Comparison of ENCODE assay signal across 8 cellular contexts in the genomic region with DNA sequence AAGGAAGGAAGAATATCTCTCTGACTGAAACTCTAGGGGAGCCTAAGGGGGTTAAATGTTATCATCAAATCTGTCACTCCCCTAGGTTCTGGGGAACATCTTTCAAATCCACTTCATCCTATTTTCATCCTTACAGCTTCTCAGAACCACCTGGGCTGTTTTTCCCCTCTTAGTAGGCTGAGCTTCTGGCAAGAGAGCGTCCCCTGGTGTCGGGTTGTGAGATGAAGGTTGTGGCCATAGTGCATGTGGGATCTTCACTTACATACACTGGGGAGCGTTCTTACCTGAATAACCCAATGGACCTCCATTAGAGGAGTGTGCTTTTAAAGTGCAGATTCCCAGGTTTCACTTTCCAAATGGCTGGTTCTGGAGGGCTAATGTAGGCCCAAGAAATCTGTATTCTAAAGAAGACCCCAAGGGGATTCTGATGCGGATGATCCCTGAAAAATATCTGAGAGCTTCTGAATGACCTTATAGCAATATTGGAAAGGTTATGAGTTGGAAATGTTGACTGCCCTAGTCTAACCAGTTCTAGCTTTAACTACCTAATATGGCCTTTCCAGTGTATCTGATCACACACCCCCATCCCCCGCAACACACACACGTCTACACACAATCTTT.
DNase-seq lines count a peak whose midpoint lies in the region; ATAC-seq and TF ChIP-seq lines count a peak whose summit lies in the region.

No MANE protein-coding gene starts in this region.

- H3K9me3 ChIP-seq in right atrium auricular region = no peaks in the 10 kb centered on the region

- H3K4me3 Mint-ChIP-seq in CD14-positive monocyte = no peak overlapping the region

- H3K27me3 ChIP-seq in GM06990 (replicated peaks; ENCODE audit: control insufficient read depth, insufficient read depth, low read length) (no peaks in the 10 kb centered on the region), right atrium auricular region (no peaks in the 10 kb centered on the region)

- peaks cover 0 to 5% (median 1%) of the 10 kb centered on the region in 7 donors for H3K9me3 Mint-ChIP-seq in CD14-positive monocyte

- H3K4me3 ChIP-seq in GM06990 (replicated peaks; ENCODE audit: low read depth, low read length) = no peak overlapping the region
- H3K4me3 ChIP-seq in right atrium auricular region = no peak overlapping the region

- H3K27ac ChIP-seq in right atrium auricular region = no peak overlapping the region

- H3K27ac Mint-ChIP-seq in CD14-positive monocyte = no peak overlapping the region

- H3K36me3 Mint-ChIP-seq in CD14-positive monocyte = no peaks in the 10 kb centered on the region

- no peak for DNase-seq in GM06990 (ENCODE audit: extremely low read depth, insufficient read length)
- DNase-seq in NCI-H526 treated with DMSO at 0.1 percent for 48 hours (lab: John Stamatoyannopoulos, UW) = peak; percentile 49
- peak; percentile 31 for DNase-seq in activated T-cell treated with anti-CD3 and anti-CD28 coated beads for 4 hours
- no peak for DNase-seq in right atrium auricular region (ENCODE audit: low spot score)
- peak; percentile 62 to 65 for DNase-seq in stimulated activated CD4-positive, alpha-beta T cell treated with anti-CD3 and anti-CD28 coated beads, Interleukin-4, amount 100 ng/mL, for 48 hours (ENCODE audit: low read depth in 2 of 2)
- DNase-seq in occipital lobe (lab: John Stamatoyannopoulos, UW) = no peak
- no peak for DNase-seq in CD14-positive monocyte (ENCODE audit: low spot score)

- H3K27me3 Mint-ChIP-seq in CD14-positive monocyte (ENCODE audit: low read depth in 3 of 3) = peaks cover 0 to 2% (median 0%) of the 10 kb centered on the region in 3 donors

- H3K36me3 ChIP-seq in GM06990 (ENCODE audit: control insufficient read depth, insufficient read depth, low read length) (no peaks in the 10 kb centered on the region), right atrium auricular region (no peaks in the 10 kb centered on the region)

- H3K4me1 Mint-ChIP-seq in CD14-positive monocyte = no peaks in the 10 kb centered on the region

- peak; percentile 66 for TF ChIP-seq CTCF in GM06990 (IDR thresholded peaks at IDR 0.05; ENCODE audit: insufficient read depth, low read length, poor library complexity, severe bottlenecking)
- TF ChIP-seq CTCF in right atrium auricular region (IDR thresholded peaks at IDR 0.05) = peak; percentile 31 to 59
- TF ChIP-seq CTCF in CD14-positive monocyte (IDR thresholded peaks at IDR 0.05) = no peak

- no peaks in the 10 kb centered on the region for H3K4me1 ChIP-seq in right atrium auricular region

- intact Hi-C loops in CD14-positive monocyte (cut with micrococcal nuclease) = no loop called here

- ATAC-seq in GM21515 (IDR thresholded peaks at IDR 0.05; ENCODE audit: unreplicated experiment) = no peak

Comparison
In these comparisons a context has a peak if more than half of its experiments do, and no peak if none do; other contexts are left out.
1. DNase-seq: peak in NCI-H526 treated with DMSO at 0.1 percent for 48 hours (single experiment), activated T-cell treated with anti-CD3 and anti-CD28 coated beads for 4 hours (single experiment) and stimulated activated CD4-positive, alpha-beta T cell treated with anti-CD3 and anti-CD28 coated beads, Interleukin-4, amount 100 ng/mL, for 48 hours (2 of 2); none in GM06990 (single experiment), right atrium auricular region (single experiment), occipital lobe (single experiment) and CD14-positive monocyte (single experiment).